In genomic region chr2:65220432-65221131, GRCh38 we compare ENCODE assay signal across 29 cellular contexts.
"Had no signal": no experiment of that assay in that cellular context is flagged by ENCODE, and none has a peak within 500 bp of the region (broad histone marks: within the 10 kb centered on the region; RNA-seq: fewer than 3 reads in every experiment).

No MANE protein-coding gene starts in this region.

- FAIRE-seq: colon had no signal

- H3K4me2 ChIP-seq: smooth muscle cell had no signal

- DNase-seq: activated CD4-positive, alpha-beta memory T cell treated with anti-CD3 and anti-CD28 coated beads for 36 hours; activated CD4-positive, alpha-beta T cell treated with anti-CD3 and anti-CD28 coated beads, Interleukin-2, amount 10 ng/mL, durations not matched to agents 24 days and 14 days; activated CD4-positive, CD25-positive, alpha-beta regulatory T cell treated with anti-CD3 and anti-CD28 coated beads, Interleukin-2, amount 50 U/mL, for 72 hours; activated CD8-positive, alpha-beta memory T cell treated with anti-CD3 and anti-CD28 coated beads, Interleukin-2, amount 50 U/mL, for 4 hours; activated effector memory CD4-positive, alpha-beta T cell treated with anti-CD3 and anti-CD28 coated beads, Interleukin-2, amount 50 U/mL, for 16 hours; activated naive CD4-positive, alpha-beta T cell treated with anti-CD3 and anti-CD28 coated beads, Interleukin-2, amount 10 ng/mL, durations not matched to agents 7 days and 5 days; activated naive CD8-positive, alpha-beta T cell treated with anti-CD3 and anti-CD28 coated beads, Interleukin-2, amount 10 ng/mL, durations not matched to agents 7 days and 5 days; activated T-cell treated with anti-CD3 and anti-CD28 coated beads, Interleukin-2, amount 50 U/mL, for 1 hour; amniotic stem cell; caudate nucleus; dorsolateral prefrontal cortex; effector memory CD4-positive, alpha-beta T cell; foreskin melanocyte; islet precursor cell; left ventricle myocardium inferior; mesendoderm; ovary; stimulated activated CD4-positive, alpha-beta T cell treated with anti-CD3 and anti-CD28 coated beads, Interleukin-1b, Interleukin-23, amount 100 ng/mL, for 48 hours; stimulated activated naive B cell treated with anti-CD40 and anti-IgM and Interleukin-4, amounts not matched to agents 10 μg/mL and 1 μg/mL and 100 μg/mL, for 72 hours; stomach; T-helper 17 cell; T1000; tibial artery; upper lobe of right lung had no signal

- H3K4me1 ChIP-seq: left ventricle myocardium inferior, tibial artery, upper lobe of right lung had no signal

- H3K4me3 ChIP-seq: dorsolateral prefrontal cortex, left ventricle myocardium inferior, lung, ovary, smooth muscle cell, stomach, tibial artery, upper lobe of right lung had no signal

- H3K9me3 ChIP-seq: left ventricle myocardium inferior, neutrophil, ovary, stomach, tibial artery, upper lobe of right lung had no signal

- H3K27ac ChIP-seq: dorsolateral prefrontal cortex, left ventricle myocardium inferior, neutrophil, ovary, stomach, tibial artery, upper lobe of right lung had no signal

- H3K27me3 ChIP-seq: dorsolateral prefrontal cortex, neutrophil, ovary, stomach, tibial artery, upper lobe of right lung had no signal

- ATAC-seq: sciatic nerve; stimulated activated naive B cell treated with anti-CD40 and anti-IgM and Interleukin-4, amounts not matched to agents 10 μg/mL and 1 μg/mL and 100 μg/mL, for 72 hours; T-helper 17 cell; upper lobe of right lung had no signal

- H3K36me3 ChIP-seq: left ventricle myocardium inferior, neutrophil, ovary, stomach, tibial artery, upper lobe of right lung had no signal
